16 cellular contexts compared by ENCODE assay signal in the genomic region with DNA sequence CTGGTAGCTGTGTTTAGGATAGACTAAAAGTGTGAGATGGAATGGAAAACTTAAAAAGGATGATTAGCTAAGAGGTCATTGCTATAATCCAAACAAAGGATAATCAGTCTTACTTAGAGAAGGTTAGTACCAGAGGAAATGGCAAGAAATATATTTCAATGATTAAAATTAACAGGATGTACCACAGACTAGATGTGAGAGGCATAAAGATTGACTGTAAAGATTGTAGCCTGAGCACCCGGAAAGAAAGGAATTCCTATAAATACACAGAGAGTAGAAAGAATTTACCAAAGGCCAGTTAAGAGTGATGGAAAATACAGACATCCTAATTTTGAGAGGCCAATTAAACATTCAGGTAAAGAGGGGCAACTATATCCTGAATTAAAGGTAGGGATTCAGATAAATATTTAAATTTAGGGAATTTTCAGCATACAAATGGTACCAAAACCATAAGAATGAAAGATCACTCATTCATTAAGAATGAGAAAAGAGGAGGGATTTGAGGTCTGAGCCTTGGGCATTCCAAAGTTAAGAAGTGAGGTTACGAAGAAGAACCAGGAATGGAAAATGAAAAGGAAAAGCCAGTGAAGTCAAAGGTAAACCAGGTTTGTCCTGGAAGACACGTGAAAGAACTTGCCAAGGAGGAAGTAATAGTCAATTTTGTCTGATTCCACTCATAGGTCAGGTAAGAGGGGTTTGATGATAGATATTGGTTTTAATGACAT. TPM values are rescaled to one million over a fixed set of nuclear protein-coding genes. Genes with fewer than 3 reads are reported as not detected.
DNase-seq lines count a peak whose midpoint lies in the region; ATAC-seq and TF ChIP-seq lines count a peak whose summit lies in the region.
"Had no signal": no experiment of that assay in that cellular context is flagged by ENCODE, and none has a peak within 500 bp of the region (broad histone marks: within the 10 kb centered on the region; RNA-seq: fewer than 3 reads in every experiment).

No MANE protein-coding gene starts in this region.

- POLR2A ChIA-PET in activated CD4-positive, alpha-beta memory T cell treated with anti-CD3 and anti-CD28 coated beads for 36 hours (lab: Charles Lee) = no interaction called here

- DNase-seq in GM23338 (ENCODE audit: low spot score) = peak; percentile 21
- DNase-seq in activated T-helper 2 cell treated with anti-CD3 and anti-CD28 coated beads, Interferon-gamma antibody, Interleukin-2, Interleukin-4, amounts not matched to agents 10 μg/mL and 5 μg/mL and 100 μg/mL, durations not matched to agents 14 hours and 24 hours and 36 hours (ENCODE audit: low spot score) = no peak
- no peak for DNase-seq in SW480 (ENCODE audit: low spot score)
- no peak for DNase-seq in activated CD4-positive, alpha-beta memory T cell treated with anti-CD3 and anti-CD28 coated beads for 36 hours
- DNase-seq: activated CD4-positive, alpha-beta T cell treated with anti-CD3 and anti-CD28 coated beads, Interleukin-2, amount 10 ng/mL, durations not matched to agents 7 days and 5 days; Calu3; NCI-H524; substantia nigra had no signal

- no peaks in the 10 kb centered on the region for H4K20me1 ChIP-seq in GM23338 (replicated peaks; ENCODE audit: insufficient read depth)

- intact Hi-C loops in activated T-helper 2 cell treated with anti-CD3 and anti-CD28 coated beads, Interferon-gamma antibody, Interleukin-2, Interleukin-4, amounts not matched to agents 10 μg/mL and 5 μg/mL and 100 μg/mL, durations not matched to agents 14 hours and 24 hours and 36 hours (cut with micrococcal nuclease) = no loop called here
- intact Hi-C loops in activated CD4-positive, alpha-beta memory T cell treated with anti-CD3 and anti-CD28 coated beads for 36 hours (cut with micrococcal nuclease) = no loop called here

- H3K4me3 ChIP-seq in GM23338 = no peak overlapping the region
- H3K4me3 ChIP-seq in mucosa of rectum (ENCODE audit: low read length in 2 of 2) = no peak overlapping the region
- H3K4me3 ChIP-seq: prostate gland had no signal

- H3K4me1 Mint-ChIP-seq in GM23338 = peaks cover 14% of the 10 kb centered on the region
- H3K4me1 Mint-ChIP-seq in activated T-helper 2 cell treated with anti-CD3 and anti-CD28 coated beads, Interferon-gamma antibody, Interleukin-2, Interleukin-4, amounts not matched to agents 10 μg/mL and 5 μg/mL and 100 μg/mL, durations not matched to agents 14 hours and 24 hours and 36 hours (ENCODE audit: low read depth) = peaks cover 45% of the 10 kb centered on the region
- H3K4me1 Mint-ChIP-seq in activated CD4-positive, alpha-beta memory T cell treated with anti-CD3 and anti-CD28 coated beads for 36 hours (ENCODE audit: low read depth) = peaks cover 27% of the 10 kb centered on the region

- no peaks in the 10 kb centered on the region for H3K9me2 ChIP-seq in GM23338 (ENCODE audit: insufficient read depth)

- H3F3A ChIP-seq in GM23338 (replicated peaks; ENCODE audit: low read depth) = no peaks in the 10 kb centered on the region

- TF ChIP-seq CTCF in 22Rv1 (IDR thresholded peaks at IDR 0.05) (no peak), GM23338 (conservative IDR thresholded peaks at IDR 0.05; ENCODE audit: low read depth in 2 of 2) (no peak)

- H3K4me2 ChIP-seq in GM23338 = no peak overlapping the region

- H3K36me3 ChIP-seq in GM23338 (ENCODE audit: insufficient read depth) (no peaks in the 10 kb centered on the region), mucosa of rectum (ENCODE audit: control insufficient read depth in 2 of 2, insufficient read depth in 2 of 2, low read length in 2 of 2) (no peaks in the 10 kb centered on the region)
- H3K36me3 ChIP-seq: prostate gland had no signal

- H3K27me3 Mint-ChIP-seq in GM23338 (ENCODE audit: insufficient read depth, low read depth, poor library complexity) = no peaks in the 10 kb centered on the region
- H3K27me3 Mint-ChIP-seq in activated T-helper 2 cell treated with anti-CD3 and anti-CD28 coated beads, Interferon-gamma antibody, Interleukin-2, Interleukin-4, amounts not matched to agents 10 μg/mL and 5 μg/mL and 100 μg/mL, durations not matched to agents 14 hours and 24 hours and 36 hours (ENCODE audit: low read depth) = peaks cover 9% of the 10 kb centered on the region
- H3K27me3 Mint-ChIP-seq in activated CD4-positive, alpha-beta memory T cell treated with anti-CD3 and anti-CD28 coated beads for 36 hours = peaks cover 3% of the 10 kb centered on the region

- H3K9me3 Mint-ChIP-seq in GM23338 = peaks cover 2% of the 10 kb centered on the region; the same call in 2 of the 3 replicates
- peaks cover 8% of the 10 kb centered on the region for H3K9me3 Mint-ChIP-seq in activated T-helper 2 cell treated with anti-CD3 and anti-CD28 coated beads, Interferon-gamma antibody, Interleukin-2, Interleukin-4, amounts not matched to agents 10 μg/mL and 5 μg/mL and 100 μg/mL, durations not matched to agents 14 hours and 24 hours and 36 hours
- H3K9me3 Mint-ChIP-seq in activated CD4-positive, alpha-beta memory T cell treated with anti-CD3 and anti-CD28 coated beads for 36 hours = peaks cover 2% of the 10 kb centered on the region

- H3K27ac ChIP-seq in 22Rv1 (peak overlapping the region; percentile 51), GM23338 (ENCODE audit: low read depth) (no peak overlapping the region), mucosa of rectum (ENCODE audit: low read depth in 2 of 2, low read length in 2 of 2) (peak overlapping the region; percentile 27 to 70)

- H3K9me3 ChIP-seq in mucosa of rectum (ENCODE audit: control insufficient read depth in 2 of 2, low read length in 2 of 2) = no peaks in the 10 kb centered on the region
- H3K9me3 ChIP-seq: prostate gland had no signal

- no peak overlapping the region; the same call in 1 of the 2 replicates for H3K27ac Mint-ChIP-seq in GM23338
- peak overlapping the region; percentile 9 for H3K27ac Mint-ChIP-seq in activated T-helper 2 cell treated with anti-CD3 and anti-CD28 coated beads, Interferon-gamma antibody, Interleukin-2, Interleukin-4, amounts not matched to agents 10 μg/mL and 5 μg/mL and 100 μg/mL, durations not matched to agents 14 hours and 24 hours and 36 hours
- H3K27ac Mint-ChIP-seq in activated CD4-positive, alpha-beta memory T cell treated with anti-CD3 and anti-CD28 coated beads for 36 hours = no peak overlapping the region
- H3K27ac Mint-ChIP-seq: activated CD4-positive, alpha-beta T cell treated with anti-CD3 and anti-CD28 coated beads, Interleukin-2, amount 10 ng/mL, durations not matched to agents 7 days and 5 days had no signal

- peaks cover 4% of the 10 kb centered on the region; the same call in 1 of the 2 replicates for H3K4me1 ChIP-seq in GM23338 (ENCODE audit: insufficient read depth)
- no peaks in the 10 kb centered on the region for H3K4me1 ChIP-seq in mucosa of rectum (ENCODE audit: control insufficient read depth in 2 of 2, insufficient read depth in 2 of 2, low read length in 2 of 2)

- H3K27me3 ChIP-seq in GM23338 (ENCODE audit: insufficient read depth) = no peaks in the 10 kb centered on the region
- no peaks in the 10 kb centered on the region for H3K27me3 ChIP-seq in mucosa of rectum (ENCODE audit: control insufficient read depth in 2 of 2, insufficient read depth in 2 of 2, low read length in 2 of 2)

- H3K4me3 Mint-ChIP-seq in GM23338 = no peak overlapping the region
- H3K4me3 Mint-ChIP-seq in activated T-helper 2 cell treated with anti-CD3 and anti-CD28 coated beads, Interferon-gamma antibody, Interleukin-2, Interleukin-4, amounts not matched to agents 10 μg/mL and 5 μg/mL and 100 μg/mL, durations not matched to agents 14 hours and 24 hours and 36 hours (ENCODE audit: low read depth) = peak overlapping the region; percentile 35
- H3K4me3 Mint-ChIP-seq in activated CD4-positive, alpha-beta memory T cell treated with anti-CD3 and anti-CD28 coated beads for 36 hours = no peak overlapping the region
- H3K4me3 Mint-ChIP-seq: activated CD4-positive, alpha-beta T cell treated with anti-CD3 and anti-CD28 coated beads, Interleukin-2, amount 10 ng/mL, durations not matched to agents 7 days and 5 days; activated T-helper 1 cell treated with anti-CD3 and anti-CD28 coated beads, Interleukin-12 subunit alpha, Interleukin-12 subunit beta, Interleukin-2, Interleukin-4 antibody, amounts not matched to agents 30 ng/mL and 10 ng/mL and 1 ng/mL, durations not matched to agents 14 hours and 24 hours and 36 hours had no signal

- no peak for ATAC-seq in GM23338
- ATAC-seq in HG03469 (IDR thresholded peaks at IDR 0.05; ENCODE audit: unreplicated experiment) = no peak
- ATAC-seq in activated CD4-positive, CD25-positive, alpha-beta regulatory T cell treated with anti-CD3 and anti-CD28 coated beads, Interleukin-2, amount 50 U/mL, for 24 hours = no peak
- ATAC-seq: Right ventricle myocardium inferior had no signal

- no peaks in the 10 kb centered on the region for H3K36me3 Mint-ChIP-seq in GM23338 (ENCODE audit: low read depth)
- H3K36me3 Mint-ChIP-seq in activated T-helper 2 cell treated with anti-CD3 and anti-CD28 coated beads, Interferon-gamma antibody, Interleukin-2, Interleukin-4, amounts not matched to agents 10 μg/mL and 5 μg/mL and 100 μg/mL, durations not matched to agents 14 hours and 24 hours and 36 hours (ENCODE audit: low read depth) = peaks cover 9% of the 10 kb centered on the region
- H3K36me3 Mint-ChIP-seq in activated CD4-positive, alpha-beta memory T cell treated with anti-CD3 and anti-CD28 coated beads for 36 hours = peaks cover 2% of the 10 kb centered on the region

- no peak overlapping the region for H3K9ac ChIP-seq in mucosa of rectum (ENCODE audit: low read depth in 1 of 2, low read length in 2 of 2)

- H2AFZ ChIP-seq in GM23338 = no peak overlapping the region

- H3K79me2 ChIP-seq in GM23338 (replicated peaks; ENCODE audit: insufficient read depth) = no peaks in the 10 kb centered on the region

- CTCF ChIA-PET in activated CD4-positive, alpha-beta memory T cell treated with anti-CD3 and anti-CD28 coated beads for 36 hours (lab: Charles Lee) = interaction anchor here (0.6 kb wide), 1 partner anchor 21 kb away, joined by 3 read pairs; no protein-coding TSS in a partner anchor

TF ChIP-seq in GM23338, 12 proteins besides CTCF, POLR2A, EP300 and RAD21:
- TF ChIP-seq NANOG (IDR thresholded peaks at IDR 0.05; ENCODE audit: borderline replicate concordance) = no peak
- no peak for TF ChIP-seq ZNF114 (CRISPR knock-in tag; IDR thresholded peaks at IDR 0.05)
- no peak for TF ChIP-seq STAT1 (IDR thresholded peaks at IDR 0.05; ENCODE audit: unreplicated experiment)

RNA-seq across cellular contexts. Expression of a gene that starts 46.4 kb away (rescaled TPM):
- not detected in 2 replicates for total RNA-seq in GM23338 (2014; rRNA removed; shearing (Covaris generic))
- polyA plus RNA-seq in GM23338 (2016; fragmentation: Nextera tagmentation; extraction: Ambion mirVana) = not detected in 2 replicates
- total RNA-seq in activated T-helper 2 cell treated with anti-CD3 and anti-CD28 coated beads, Interferon-gamma antibody, Interleukin-2, Interleukin-4, amounts not matched to agents 10 μg/mL and 5 μg/mL and 100 μg/mL, durations not matched to agents 14 hours and 24 hours and 36 hours = 4.2 and 4.3 TPM in 2 replicates
- 10 to 100 TPM; 23.5 to 27.1 TPM for total RNA-seq in activated CD4-positive, alpha-beta memory T cell treated with anti-CD3 and anti-CD28 coated beads for 36 hours
- total RNA-seq: Calu3, dermis microvascular lymphatic vessel endothelial cell had no signal
